Comparison of ENCODE assay signal across 21 cellular contexts in genomic region chr22:29039148-29039547, GRCh38. TPM values are rescaled to one million over a fixed set of nuclear protein-coding genes. Genes with fewer than 3 reads are reported as not detected.
DNase-seq lines count a peak whose midpoint lies in the region; ATAC-seq, FAIRE-seq and TF ChIP-seq lines count a peak whose summit lies in the region.
"Had no signal": no experiment of that assay in that cellular context is flagged by ENCODE, and none has a peak within 500 bp of the region (broad histone marks: within the 10 kb centered on the region; RNA-seq: fewer than 3 reads in every experiment).

No MANE protein-coding gene starts in this region.

- H3K4me3 ChIP-seq in small intestine (ENCODE audit: low read depth in 1 of 2, low read length in 2 of 2) (no peak overlapping the region), lower leg skin (ENCODE audit: low read depth, poor library complexity, severe bottlenecking) (no peak overlapping the region)
- H3K4me3 ChIP-seq: MG63, SK-N-MC had no signal

- no peak for FAIRE-seq in small intestine (lab: Jason Lieb, UNC)

- no peaks in the 10 kb centered on the region for H3K36me3 Mint-ChIP-seq in activated naive CD4-positive, alpha-beta T cell treated with anti-CD3 and anti-CD28 coated beads, Interleukin-2, amount 50 U/mL, for 24 hours
- no peaks in the 10 kb centered on the region for H3K36me3 Mint-ChIP-seq in activated naive CD4-positive, alpha-beta T cell treated with anti-CD3 and anti-CD28 coated beads for 36 hours (ENCODE audit: low read depth)
- no peaks in the 10 kb centered on the region for H3K36me3 Mint-ChIP-seq in CD4-positive, alpha-beta T cell (ENCODE audit: low read depth)
- H3K36me3 Mint-ChIP-seq: CD14-positive monocyte had no signal

- peak overlapping the region; percentile 17 for H3K27ac Mint-ChIP-seq in activated naive CD4-positive, alpha-beta T cell treated with anti-CD3 and anti-CD28 coated beads, Interleukin-2, amount 50 U/mL, for 24 hours
- no peak overlapping the region for H3K27ac Mint-ChIP-seq in activated naive CD4-positive, alpha-beta T cell treated with anti-CD3 and anti-CD28 coated beads for 36 hours
- no peak overlapping the region for H3K27ac Mint-ChIP-seq in CD4-positive, alpha-beta T cell

- intact Hi-C loops in activated naive CD4-positive, alpha-beta T cell treated with anti-CD3 and anti-CD28 coated beads for 36 hours (cut with micrococcal nuclease) = no loop called here
- intact Hi-C loops in lower leg skin (cut with DNase I; ENCODE audit: low total_unique reads) = no loop called here
- intact Hi-C loops in CD4-positive, alpha-beta T cell (cut with DNase I, micrococcal nuclease) = no loop called here

- no peak for ATAC-seq in CD4-positive, alpha-beta T cell (ENCODE audit: poor library complexity)
- ATAC-seq: Panc1, Right ventricle myocardium inferior had no signal

- no peaks in the 10 kb centered on the region for H3K27me3 ChIP-seq in small intestine (ENCODE audit: control insufficient read depth in 2 of 2, insufficient read depth in 2 of 2, low read length in 2 of 2)
- H3K27me3 ChIP-seq in CD4-positive, alpha-beta T cell (ENCODE audit: control insufficient read depth, insufficient read depth, low read length) = no peaks in the 10 kb centered on the region
- H3K27me3 ChIP-seq: MG63 had no signal

- peaks cover 0 to 3% of the 10 kb centered on the region in 2 donors for H3K36me3 ChIP-seq in small intestine (ENCODE audit: control insufficient read depth in 2 of 2, insufficient read depth in 2 of 2, low read length in 2 of 2)
- H3K36me3 ChIP-seq: MG63 had no signal

- H3K4me3 Mint-ChIP-seq in activated naive CD4-positive, alpha-beta T cell treated with anti-CD3 and anti-CD28 coated beads, Interleukin-2, amount 50 U/mL, for 24 hours = no peak overlapping the region
- H3K4me3 Mint-ChIP-seq in activated naive CD4-positive, alpha-beta T cell treated with anti-CD3 and anti-CD28 coated beads for 36 hours = no peak overlapping the region
- no peak overlapping the region for H3K4me3 Mint-ChIP-seq in CD4-positive, alpha-beta T cell
- H3K4me3 Mint-ChIP-seq: CD14-positive monocyte had no signal

- TF ChIP-seq CTCF in lower leg skin (IDR thresholded peaks at IDR 0.05) = no peak
- TF ChIP-seq CTCF in CD4-positive, alpha-beta T cell (IDR thresholded peaks at IDR 0.05) = no peak

- CTCF ChIA-PET in activated naive CD4-positive, alpha-beta T cell treated with anti-CD3 and anti-CD28 coated beads for 36 hours (lab: Charles Lee) = interaction anchor here (0.6 to 5.0 kb wide), 11 partner anchors 12 to 438 kb away, joined by 3 to 54 read pairs (median 7); no protein-coding TSS in a partner anchor
- CTCF ChIA-PET in CD4-positive, alpha-beta T cell (lab: Charles Lee) = interaction anchor here (0.6 to 3.2 kb wide), 3 partner anchors 182 to 1020 kb away, joined by 5 to 35 read pairs (median 33); no protein-coding TSS in a partner anchor

- no peak for DNase-seq in activated naive CD4-positive, alpha-beta T cell treated with anti-CD3 and anti-CD28 coated beads for 36 hours
- peak; percentile 63 for DNase-seq in NCI-H69 (lab: John Stamatoyannopoulos, UW)
- DNase-seq in left kidney (ENCODE audit: low read depth, low spot score) = peak; percentile 44
- peak; percentile 38 for DNase-seq in small intestine
- DNase-seq in lower leg skin (ENCODE audit: low spot score in 2 of 2) = no peak
- DNase-seq in CD4-positive, alpha-beta T cell = no peak
- DNase-seq in activated CD4-positive, alpha-beta T cell treated with anti-CD3 and anti-CD28 coated beads for 48 hours = no peak
- DNase-seq: AML-193, COR-L47, DMS53, IMR-90, Karpas-422, MG63, NCI-H1092, NCI-H510A treated with DMSO at 0.1 percent for 48 hours had no signal

- POLR2A ChIA-PET in CD4-positive, alpha-beta T cell (lab: Charles Lee) = no interaction called here

- H3K9me3 ChIP-seq in small intestine (ENCODE audit: control insufficient read depth, low read depth) = no peaks in the 10 kb centered on the region
- H3K9me3 ChIP-seq in CD4-positive, alpha-beta T cell (ENCODE audit: control insufficient read depth, low read length) = no peaks in the 10 kb centered on the region
- H3K9me3 ChIP-seq: MG63 had no signal

- H3K27me3 Mint-ChIP-seq in activated naive CD4-positive, alpha-beta T cell treated with anti-CD3 and anti-CD28 coated beads, Interleukin-2, amount 50 U/mL, for 24 hours = peaks cover 3% of the 10 kb centered on the region
- peaks cover 2% of the 10 kb centered on the region for H3K27me3 Mint-ChIP-seq in activated naive CD4-positive, alpha-beta T cell treated with anti-CD3 and anti-CD28 coated beads for 36 hours (ENCODE audit: low read depth)
- peaks cover 6% of the 10 kb centered on the region for H3K27me3 Mint-ChIP-seq in CD4-positive, alpha-beta T cell

- WGBS in small intestine, 3 donors = 20 to 60% (median 39%) methylated on average over 9 of the region's 9 CpGs
- 67 to 82% methylated on average over 9 of the region's 9 CpGs for WGBS in lower leg skin, 2 donors

- H3K4me1 ChIP-seq in small intestine (ENCODE audit: control insufficient read depth in 2 of 2, insufficient read depth in 1 of 2, low read depth in 1 of 2, low read length in 1 of 2) = peaks cover 0 to 4% of the 10 kb centered on the region in 2 donors

- TF ChIP-seq POLR2A in lower leg skin (IDR thresholded peaks at IDR 0.05) = no peak

- no peaks in the 10 kb centered on the region for H3K4me1 Mint-ChIP-seq in activated naive CD4-positive, alpha-beta T cell treated with anti-CD3 and anti-CD28 coated beads, Interleukin-2, amount 50 U/mL, for 24 hours
- H3K4me1 Mint-ChIP-seq in activated naive CD4-positive, alpha-beta T cell treated with anti-CD3 and anti-CD28 coated beads for 36 hours (ENCODE audit: low read depth) = no peaks in the 10 kb centered on the region
- no peaks in the 10 kb centered on the region for H3K4me1 Mint-ChIP-seq in CD4-positive, alpha-beta T cell (ENCODE audit: low read depth)

- peak overlapping the region in 1 of 2 donors; percentile 52 for H3K27ac ChIP-seq in small intestine (ENCODE audit: low read depth in 1 of 2, low read length in 1 of 2)
- H3K27ac ChIP-seq in CD4-positive, alpha-beta T cell (ENCODE audit: low read depth, low read length) = no peak overlapping the region
- H3K27ac ChIP-seq: SK-N-MC had no signal

- H3K9me3 Mint-ChIP-seq in activated naive CD4-positive, alpha-beta T cell treated with anti-CD3 and anti-CD28 coated beads, Interleukin-2, amount 50 U/mL, for 24 hours = no peaks in the 10 kb centered on the region
- no peaks in the 10 kb centered on the region for H3K9me3 Mint-ChIP-seq in activated naive CD4-positive, alpha-beta T cell treated with anti-CD3 and anti-CD28 coated beads for 36 hours
- H3K9me3 Mint-ChIP-seq in CD4-positive, alpha-beta T cell = no peaks in the 10 kb centered on the region
- H3K9me3 Mint-ChIP-seq: CD14-positive monocyte had no signal

RNA-seq across cellular contexts. Expression of gene C22orf31, which starts 22.5 kb away (rescaled TPM):
- total RNA-seq in activated naive CD4-positive, alpha-beta T cell treated with anti-CD3 and anti-CD28 coated beads for 36 hours = not detected
- polyA plus RNA-seq in small intestine = not detected
- under 1 TPM in 1 of 4 donors, not detected in 3; 0.52 TPM for total RNA-seq in lower leg skin
- total RNA-seq in CD4-positive, alpha-beta T cell = not detected
- total RNA-seq: H4, IMR-90, Right ventricle myocardium inferior had no signal
- polyA plus RNA-seq: CD14-positive monocyte, IMR-90 had no signal

RNA-seq across cellular contexts. Expression of gene KREMEN1, which starts 33.7 kb away (rescaled TPM):
- under 1 TPM; 0.17 to 0.35 TPM for total RNA-seq in activated naive CD4-positive, alpha-beta T cell treated with anti-CD3 and anti-CD28 coated beads for 36 hours
- 10 to 100 TPM in 1 of 3 donors, 1 to 10 TPM in 2; 1.1 to 11.5 (median 2.4) TPM for polyA plus RNA-seq in small intestine
- total RNA-seq in lower leg skin = 10 to 100 TPM; 28.8 to 52.0 (median 48.0) TPM
- total RNA-seq in CD4-positive, alpha-beta T cell = not detected

Comparison
In these comparisons a context has a peak if more than half of its experiments do, and no peak if none do; other contexts are left out.
1. DNase-seq: peak in NCI-H69 (single experiment), left kidney (single experiment) and small intestine (single experiment); none in activated naive CD4-positive, alpha-beta T cell treated with anti-CD3 and anti-CD28 coated beads for 36 hours (single experiment), lower leg skin (0 of 2), CD4-positive, alpha-beta T cell (0 of 10) and activated CD4-positive, alpha-beta T cell treated with anti-CD3 and anti-CD28 coated beads for 48 hours (single experiment).
2. RNA of gene KREMEN1, which starts 33.7 kb away (total RNA-seq): 28.8 to 52.0 TPM in lower leg skin; 0.17 to 0.35 TPM in activated naive CD4-positive, alpha-beta T cell treated with anti-CD3 and anti-CD28 coated beads for 36 hours and not detected in CD4-positive, alpha-beta T cell; every median in the first group is over 10 times any median in the second.